16 cellular contexts compared by ENCODE assay signal in genomic region chr3:14336414-14337285, GRCh38.
DNase-seq lines count a peak whose midpoint lies in the region; ATAC-seq, FAIRE-seq and TF ChIP-seq lines count a peak whose summit lies in the region.
"Had no signal": no experiment of that assay in that cellular context is flagged by ENCODE, and none has a peak within 500 bp of the region (broad histone marks: within the 10 kb centered on the region; RNA-seq: fewer than 3 reads in every experiment).

No MANE protein-coding gene starts in this region.

- POLR2A ChIA-PET in IMR-90 (lab: Charles Lee; ENCODE audit: unreplicated experiment): no interaction called here

- H3K27me3 ChIP-seq in IMR-90 (ENCODE audit: control insufficient read depth, insufficient read depth, low read length) (peaks cover 17% of the 10 kb centered on the region), keratinocyte (ENCODE audit: control insufficient read depth, extremely low read depth, insufficient read depth, low read length) (peaks cover 6% of the 10 kb centered on the region), gastrocnemius medialis (no peaks in the 10 kb centered on the region), neuronal stem cell (ENCODE audit: control insufficient read depth in 3 of 3, insufficient read depth in 3 of 3, low read depth in 1 of 3, low read length in 3 of 3) (peaks cover 0 to 3% (median 0%) of the 10 kb centered on the region in 3 experiments)

- H2BK5ac ChIP-seq in IMR-90 (ENCODE audit: low read depth, low read length, poor library complexity, severe bottlenecking): no peak overlapping the region
- no peak overlapping the region for H2BK5ac ChIP-seq in neuronal stem cell (ENCODE audit: low read length)

- H2BK15ac ChIP-seq in IMR-90 (ENCODE audit: low read depth, low read length): no peak overlapping the region
- no peak overlapping the region for H2BK15ac ChIP-seq in neuronal stem cell (ENCODE audit: low read length)

- H4K8ac ChIP-seq in IMR-90 (ENCODE audit: low read depth in 2 of 2, low read length in 2 of 2): no peak overlapping the region
- H4K8ac ChIP-seq in neuronal stem cell (ENCODE audit: low read depth, low read length): no peak overlapping the region

- H3K9me3 ChIP-seq in IMR-90 (ENCODE audit: control insufficient read depth, insufficient read depth, low read length) (0 out of 2 replicates have a peak, but pooled peaks cover 2% of the 10 kb centered on the region), keratinocyte (ENCODE audit: control insufficient read depth, low read depth, low read length) (no peaks in the 10 kb centered on the region), gastrocnemius medialis (no peaks in the 10 kb centered on the region), neuronal stem cell (replicated peaks in 1 of 2; ENCODE audit: control insufficient read depth in 2 of 2, insufficient read depth in 1 of 2, low read depth in 1 of 2, low read length in 2 of 2) (no peaks in the 10 kb centered on the region)

- BruUV-seq in IMR-90 (replicated peaks; lab: Mats Ljungman, UMichigan): no TSS peak

- H4K20me1 ChIP-seq in IMR-90 (ENCODE audit: insufficient read depth, low read length) (no peaks in the 10 kb centered on the region), keratinocyte (ENCODE audit: control insufficient read depth, extremely low read depth, insufficient read depth, low read length) (no peaks in the 10 kb centered on the region)

- no peak overlapping the region for H2AK5ac ChIP-seq in IMR-90 (ENCODE audit: low read depth, low read length)
- no peak overlapping the region for H2AK5ac ChIP-seq in neuronal stem cell (ENCODE audit: low read depth, low read length)

- intact Hi-C loops in IMR-90 (cut with micrococcal nuclease): no loop called here
- intact Hi-C loops in gastrocnemius medialis (cut with DNase I; ENCODE audit: low total_unique reads): loop anchor here (1.0 to 2.0 kb wide), 2 partner anchors 33 to 56 kb away; no protein-coding TSS in a partner anchor

- H3K14ac ChIP-seq in IMR-90 (replicated peaks; ENCODE audit: low read depth, low read length) (no peak overlapping the region), neuronal stem cell (ENCODE audit: low read length) (no peak overlapping the region)

- H2AFZ ChIP-seq in IMR-90 (replicated peaks; ENCODE audit: low read length, poor library complexity) (no peak overlapping the region), keratinocyte (ENCODE audit: control insufficient read depth, low read length) (peak overlapping the region; percentile 50), neuronal stem cell (ENCODE audit: low read length) (no peak overlapping the region)

- H2BK20ac ChIP-seq in IMR-90 (ENCODE audit: low read depth, low read length): no peak overlapping the region

- no peak overlapping the region for H2BK12ac ChIP-seq in neuronal stem cell (ENCODE audit: low read length)

- CTCF ChIA-PET in IMR-90 (lab: Yijun Ruan, JAX): no interaction called here

- H2BK120ac ChIP-seq in IMR-90 (ENCODE audit: low read depth, low read length) (no peak overlapping the region), neuronal stem cell (ENCODE audit: low read depth, low read length) (no peak overlapping the region)

- H3K27ac ChIP-seq in IMR-90 (ENCODE audit: insufficient read depth, low read length) (no peak overlapping the region), keratinocyte (ENCODE audit: control insufficient read depth, insufficient read depth, low read length) (no peak overlapping the region), gastrocnemius medialis (peak overlapping the region; percentile 29 to 79 (median 64)), neuronal stem cell (replicated peaks; ENCODE audit: low read length) (no peak overlapping the region)

- H3K9me1 ChIP-seq in IMR-90 (ENCODE audit: insufficient read depth, low read length) (no peaks in the 10 kb centered on the region; the same call in 1 of the 2 replicates), keratinocyte (ENCODE audit: control insufficient read depth, extremely low read depth, insufficient read depth, low read length) (no peaks in the 10 kb centered on the region)

- TF ChIP-seq RAD21 in IMR-90 (IDR thresholded peaks at IDR 0.05; ENCODE audit: low read length): no peak

- no peak for TF ChIP-seq CTCF in IMR-90 (conservative IDR thresholded peaks at IDR 0.05; ENCODE audit: low read depth, low read length)
- TF ChIP-seq CTCF in keratinocyte (optimal IDR thresholded peaks at IDR 0.05 in 1 of 3, IDR thresholded peaks at IDR 0.05 in 1 of 3, conservative IDR thresholded peaks at IDR 0.05 in 1 of 3; ENCODE audit: extremely low read depth in 1 of 3, insufficient read depth in 2 of 3, low read length in 3 of 3): no peak
- no peak for TF ChIP-seq CTCF in gastrocnemius medialis (IDR thresholded peaks at IDR 0.05 in 4 of 5, conservative IDR thresholded peaks at IDR 0.05 in 1 of 5)

- H2AK9ac ChIP-seq in IMR-90 (replicated peaks; ENCODE audit: low read depth, low read length, poor library complexity): no peak overlapping the region

- H3K79me2 ChIP-seq in keratinocyte (ENCODE audit: control insufficient read depth, insufficient read depth, low read length): no peaks in the 10 kb centered on the region

- H3K23ac ChIP-seq in IMR-90 (ENCODE audit: low read depth, low read length) (0 out of 2 replicates have a peak overlapping the region, but pooled peaks have one; percentile 29), neuronal stem cell (ENCODE audit: low read depth, low read length, poor library complexity) (no peak overlapping the region)

- in situ Hi-C loops in IMR-90 (cut with MboI; ENCODE audit: low sequenced_read_pairs) (no loop called here), gastrocnemius medialis (cut with MboI; ENCODE audit: low sequenced_read_pairs in 4 of 4) (no loop called here)

- ATAC-seq in IMR-90 (ENCODE audit: low read depth): no peak
- peak; percentile 39 to 45 for ATAC-seq in gastrocnemius medialis
- ATAC-seq: Right ventricle myocardium inferior had no signal

- H3K9ac ChIP-seq in IMR-90 (ENCODE audit: low read depth, low read length) (no peak overlapping the region), keratinocyte (ENCODE audit: control insufficient read depth, extremely low read depth, insufficient read depth, low read length) (no peak overlapping the region), neuronal stem cell (ENCODE audit: low read depth, low read length, poor library complexity) (no peak overlapping the region)

- no peak overlapping the region for H3K18ac ChIP-seq in IMR-90 (ENCODE audit: low read depth, low read length)
- H3K18ac ChIP-seq in neuronal stem cell (ENCODE audit: low read length): no peak overlapping the region

- H3K56ac ChIP-seq in IMR-90 (ENCODE audit: extremely low read depth, insufficient read depth, low read length): no peak overlapping the region

- H3K4ac ChIP-seq in IMR-90 (ENCODE audit: low read depth, low read length) (no peak overlapping the region), neuronal stem cell (ENCODE audit: low read length) (no peak overlapping the region)

- H3K4me1 ChIP-seq in IMR-90 (ENCODE audit: control insufficient read depth, insufficient read depth, low read length) (no peaks in the 10 kb centered on the region), keratinocyte (ENCODE audit: control insufficient read depth, extremely low read depth, insufficient read depth, low read length) (peaks cover 9% of the 10 kb centered on the region), gastrocnemius medialis (peaks cover 14 to 17% of the 10 kb centered on the region in 2 donors), neuronal stem cell (ENCODE audit: control insufficient read depth in 2 of 2, insufficient read depth in 1 of 2, low read depth in 1 of 2, low read length in 2 of 2) (no peaks in the 10 kb centered on the region)

- 48% methylated on average over 3 of the region's 16 CpGs; no CpG with 5 or more reads in 1 of the 2 experiments for WGBS in IMR-90 (ENCODE audit: extremely low coverage in 2 of 2, insufficient read length in 1 of 2), 2 experiments
- WGBS in neuronal stem cell (ENCODE audit: extremely low coverage in 2 of 2, insufficient read length in 2 of 2, insufficient replicate concordance in 1 of 2), 2 donors: no CpG with 5 or more reads among the region's 16 CpGs

- dilution Hi-C loops in IMR-90 (cut with HindIII; ENCODE audit: low sequenced_read_pairs, unreplicated experiment): no loop called here
- dilution Hi-C loops in keratinocyte (cut with MboI; ENCODE audit: extremely low pct_ligation_motif_present, low sequenced_read_pairs): no loop called here

- FAIRE-seq in keratinocyte (lab: Jason Lieb, UNC): no peak
- FAIRE-seq: H54, urothelium cell line had no signal

- H3K4me3 ChIP-seq in IMR-90 (ENCODE audit: insufficient read depth, low read depth, low read length): no peak overlapping the region
- H3K4me3 ChIP-seq in keratinocyte (ENCODE audit: control insufficient read depth in 2 of 3, extremely low read depth in 1 of 3, insufficient read depth in 2 of 3, low read depth in 1 of 3, low read length in 3 of 3): peak overlapping the region in 1 of 3 experiments; percentile 35
- H3K4me3 ChIP-seq in gastrocnemius medialis: no peak overlapping the region
- no peak overlapping the region for H3K4me3 ChIP-seq in neuronal stem cell (ENCODE audit: low read length in 2 of 2)

- TF ChIP-seq POLR2A in IMR-90 (IDR thresholded peaks at IDR 0.05; ENCODE audit: low read depth, low read length) (no peak), gastrocnemius medialis (IDR thresholded peaks at IDR 0.05) (no peak)

- H3K4me2 ChIP-seq in IMR-90 (ENCODE audit: low read depth, low read length) (no peak overlapping the region), keratinocyte (ENCODE audit: control insufficient read depth, extremely low read depth, insufficient read depth, low read depth, low read length) (peak overlapping the region; percentile 58), neuronal stem cell (ENCODE audit: insufficient read depth, low read length, poor library complexity, severe bottlenecking) (no peak overlapping the region)

- no peak for DNase-seq in IMR-90
- peak; percentile 69 for DNase-seq in NCI-H69 (lab: John Stamatoyannopoulos, UW)
- no peak for DNase-seq in keratinocyte (ENCODE audit: low read depth, low spot score)
- DNase-seq in gastrocnemius medialis: peak; percentile 30 to 34
- DNase-seq in NCI-H82 treated with DMSO at 0.1 percent for 48 hours (lab: John Stamatoyannopoulos, UW; ENCODE audit: unreplicated experiment): no peak
- no peak for DNase-seq in neuronal stem cell (ENCODE audit: low spot score)
- DNase-seq in glomerular visceral epithelial cell (ENCODE audit: extremely low spot score): no peak
- DNase-seq: activated naive CD4-positive, alpha-beta T cell treated with anti-CD3 and anti-CD28 coated beads, Interleukin-2, amount 50 U/mL, for 16 hours; DND-41; NCI-H1694 treated with DMSO at 0.1 percent for 48 hours; NCI-H748 treated with DMSO at 0.1 percent for 48 hours; stimulated activated naive B cell treated with anti-CD40 and anti-IgM and Interleukin-4, amounts not matched to agents 10 μg/mL and 1 μg/mL and 100 μg/mL, for 72 hours; T-helper 2 cell had no signal

- H4K91ac ChIP-seq in IMR-90 (ENCODE audit: insufficient read depth, low read depth, low read length) (no peak overlapping the region), neuronal stem cell (ENCODE audit: low read depth, low read length, poor library complexity) (no peak overlapping the region)

- no peak overlapping the region for H4K5ac ChIP-seq in IMR-90 (ENCODE audit: low read depth, low read length)

- H3K79me1 ChIP-seq in IMR-90 (ENCODE audit: low read depth in 1 of 2, low read length in 2 of 2) (no peaks in the 10 kb centered on the region), neuronal stem cell (ENCODE audit: low read depth, low read length) (no peaks in the 10 kb centered on the region)

- H3K36me3 ChIP-seq in IMR-90 (ENCODE audit: control insufficient read depth, insufficient read depth, low read length) (no peaks in the 10 kb centered on the region), keratinocyte (ENCODE audit: control insufficient read depth in 2 of 2, extremely low read depth in 1 of 2, insufficient read depth in 2 of 2, low read length in 2 of 2) (no peaks in the 10 kb centered on the region), gastrocnemius medialis (no peaks in the 10 kb centered on the region), neuronal stem cell (replicated peaks in 1 of 2; ENCODE audit: control insufficient read depth in 2 of 2, insufficient read depth in 2 of 2, low read length in 2 of 2) (no peaks in the 10 kb centered on the region)

Comparison
In these comparisons a context has a peak if more than half of its experiments do, and no peak if none do; other contexts are left out.
1. DNase-seq: peak in NCI-H69 (single experiment) and gastrocnemius medialis (2 of 2); none in IMR-90 (single experiment), keratinocyte (single experiment), NCI-H82 treated with DMSO at 0.1 percent for 48 hours (single experiment), neuronal stem cell (single experiment) and glomerular visceral epithelial cell (single experiment).
2. H3K27ac ChIP-seq: peak in gastrocnemius medialis (4 of 4); none in IMR-90 (single experiment), keratinocyte (single experiment) and neuronal stem cell (single experiment).